In the genomic region with DNA sequence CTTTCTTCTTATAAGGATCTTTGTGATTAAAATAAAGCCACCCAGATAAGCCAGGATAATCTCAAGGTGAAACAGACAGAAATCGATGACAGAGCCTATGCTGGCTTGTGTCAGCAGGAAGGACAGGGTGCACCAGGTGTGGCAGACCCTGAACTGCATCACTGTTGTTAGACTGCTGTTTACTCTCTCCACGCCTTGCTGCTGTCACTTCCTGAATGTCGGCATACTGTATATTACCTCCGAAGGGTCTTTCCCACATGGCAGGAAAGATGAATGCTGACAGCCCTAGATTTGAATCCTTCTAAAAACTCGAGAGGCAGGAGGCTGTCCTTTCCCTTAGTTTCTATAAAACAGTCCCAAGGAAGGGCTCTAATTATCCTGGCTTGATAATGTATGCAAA, we compare ENCODE assay signal across 21 cellular contexts. TPM values are rescaled to one million over a fixed set of nuclear protein-coding genes. Genes with fewer than 3 reads are reported as not detected.
DNase-seq lines count a peak whose midpoint lies in the region; TF ChIP-seq lines count a peak whose summit lies in the region.
"Had no signal": no experiment of that assay in that cellular context is flagged by ENCODE, and none has a peak within 500 bp of the region (broad histone marks: within the 10 kb centered on the region; RNA-seq: fewer than 3 reads in every experiment).

No MANE protein-coding gene starts in this region.

- no peak overlapping the region for H2AFZ ChIP-seq in PC-9
- H2AFZ ChIP-seq: hepatocyte had no signal

- BruUV-seq in PC-9 (replicated peaks; lab: Mats Ljungman, UMichigan): no TSS peak

- H3K4me1 ChIP-seq in PC-9 (replicated peaks; ENCODE audit: insufficient read depth): peaks cover 31% of the 10 kb centered on the region
- H3K4me1 ChIP-seq: BE2C, body of pancreas, colonic mucosa had no signal

- CTCF ChIA-PET in PC-9 (lab: Charles Lee): no interaction called here

- H3K27me3 ChIP-seq in PC-9 (ENCODE audit: insufficient read depth, low read depth): no peaks in the 10 kb centered on the region
- H3K27me3 ChIP-seq: BE2C, body of pancreas, colonic mucosa, hepatocyte had no signal

- peak overlapping the region; percentile 35 for H3K4me2 ChIP-seq in PC-9
- H3K4me2 ChIP-seq: hepatocyte had no signal

- H3K36me3 ChIP-seq in PC-9 (ENCODE audit: low read depth): no peaks in the 10 kb centered on the region
- H3K36me3 ChIP-seq: BE2C, colonic mucosa had no signal

- H4K20me1 ChIP-seq in PC-9 (ENCODE audit: insufficient read depth): no peaks in the 10 kb centered on the region

- intact Hi-C loops in PC-9 (cut with micrococcal nuclease; ENCODE audit: unreplicated experiment): loop anchor here (5.0 kb wide), 2 partner anchors 35 to 55 kb away; no protein-coding TSS in a partner anchor

- H3K4me3 ChIP-seq in PC-9: no peak overlapping the region
- H3K4me3 ChIP-seq: body of pancreas, colonic mucosa, hepatocyte had no signal

- no peak overlapping the region for H3K27ac ChIP-seq in PC-9
- H3K27ac ChIP-seq: body of pancreas, colonic mucosa, hepatocyte had no signal

- H3K79me2 ChIP-seq in PC-9 (ENCODE audit: low read depth): no peaks in the 10 kb centered on the region
- H3K79me2 ChIP-seq: hepatocyte had no signal

- no peaks in the 10 kb centered on the region for H3K9me3 ChIP-seq in PC-9 (ENCODE audit: insufficient read depth, low read depth)
- H3K9me3 ChIP-seq: BE2C, body of pancreas, colonic mucosa had no signal

- POLR2A ChIA-PET in PC-9 (lab: Charles Lee; ENCODE audit: unreplicated experiment): no interaction called here

- no peaks in the 10 kb centered on the region for H3F3A ChIP-seq in PC-9 (ENCODE audit: insufficient read depth, low read depth)

- H3K9me2 ChIP-seq in PC-9 (ENCODE audit: insufficient read depth): no peaks in the 10 kb centered on the region; the same call in 1 of the 2 replicates

- TF ChIP-seq CTCF in PC-9 (conservative IDR thresholded peaks at IDR 0.05): no peak

- DNase-seq in NCI-H1417 (lab: John Stamatoyannopoulos, UW) (peak in 2 of 3 experiments; percentile 25 to 48), NCI-H1417 treated with DMSO at 0.1 percent for 48 hours (lab: John Stamatoyannopoulos, UW) (no peak), NAMALWA (ENCODE audit: low spot score) (peak; percentile 44), PC-9 (no peak), mucosa of gallbladder (ENCODE audit: low spot score) (peak; percentile 56), cerebellum (ENCODE audit: low spot score) (no peak), NCI-H187 treated with DMSO at 0.1 percent for 48 hours (lab: John Stamatoyannopoulos, UW) (no peak)
- DNase-seq in stimulated activated CD4-positive, alpha-beta T cell treated with anti-CD3 and anti-CD28 coated beads, Interleukin-4, amount 100 ng/mL, for 1 hour: no peak
- DNase-seq: 8988T; activated CD8-positive, alpha-beta memory T cell treated with anti-CD3 and anti-CD28 coated beads for 24 hours; activated naive CD8-positive, alpha-beta T cell treated with anti-CD3 and anti-CD28 coated beads, Interleukin-2, amount 10 ng/mL, durations not matched to agents 7 days and 5 days; BE2C; body of pancreas; colonic mucosa; GOT3; KG1; kidney glomerular epithelial cell; NCI-H1048; NCI-H2171; T-helper 2 cell had no signal

RNA-seq across cellular contexts. Expression of gene TMEM163, which starts 18.9 kb away (rescaled TPM):
- total RNA-seq in PC-9 (2021) (1.4 and 2.4 TPM in 2 replicates), mucosa of gallbladder (36.1 TPM), cerebellum (10.2 TPM)

Comparison
In these comparisons a context has a peak if more than half of its experiments do, and no peak if none do; other contexts are left out.
1. DNase-seq: peak in NCI-H1417 (2 of 3), NAMALWA (single experiment) and mucosa of gallbladder (single experiment); none in NCI-H1417 treated with DMSO at 0.1 percent for 48 hours (single experiment), PC-9 (0 of 2), cerebellum (single experiment), stimulated activated CD4-positive, alpha-beta T cell treated with anti-CD3 and anti-CD28 coated beads, Interleukin-4, amount 100 ng/mL, for 1 hour (single experiment) and NCI-H187 treated with DMSO at 0.1 percent for 48 hours (single experiment).